11 cellular contexts compared by ENCODE assay signal in genomic region chr20:38084425-38084951, GRCh38. TPM values are rescaled to one million over a fixed set of nuclear protein-coding genes. Genes with fewer than 3 reads are reported as not detected.
DNase-seq lines count a peak whose midpoint lies in the region; ATAC-seq and TF ChIP-seq lines count a peak whose summit lies in the region.
"Had no signal": no experiment of that assay in that cellular context is flagged by ENCODE, and none has a peak within 500 bp of the region (broad histone marks: within the 10 kb centered on the region; RNA-seq: fewer than 3 reads in every experiment).

No MANE protein-coding gene starts in this region.

- ATAC-seq in memory B cell (ENCODE audit: low read depth) = no peak
- ATAC-seq: activated naive CD8-positive, alpha-beta T cell treated with anti-CD3 and anti-CD28 coated beads, Interleukin-2, amount 50 U/mL, for 24 hours had no signal

- intact Hi-C loops in activated T-helper 2 cell treated with anti-CD3 and anti-CD28 coated beads, Interferon-gamma antibody, Interleukin-2, Interleukin-4, amounts not matched to agents 10 μg/mL and 5 μg/mL and 100 μg/mL, durations not matched to agents 14 hours and 24 hours and 36 hours (cut with micrococcal nuclease) = no loop called here

- H3K4me3 ChIP-seq in endodermal cell (ENCODE audit: low read length) (no peak overlapping the region), urinary bladder (ENCODE audit: low read depth, low read length) (no peak overlapping the region)
- H3K4me3 ChIP-seq: skin epidermis had no signal

- no peaks in the 10 kb centered on the region for H3K27me3 ChIP-seq in endodermal cell (ENCODE audit: control insufficient read depth, insufficient read depth, low read length, poor library complexity, severe bottlenecking)

- H3K36me3 ChIP-seq in endodermal cell (ENCODE audit: control insufficient read depth, insufficient read depth, low read length) (peaks cover 57% of the 10 kb centered on the region), urinary bladder (ENCODE audit: insufficient read depth) (no peaks in the 10 kb centered on the region)

- 94 to 96% methylated on average over 4 to 5 of the region's 5 CpGs for WGBS in endodermal cell (ENCODE audit: insufficient coverage in 1 of 2, insufficient read length in 1 of 2), 2 experiments
- WGBS in urinary bladder = 18% methylated on average over 5 of the region's 5 CpGs

- no peaks in the 10 kb centered on the region for H3K4me1 Mint-ChIP-seq in endodermal cell
- peaks cover 28% of the 10 kb centered on the region for H3K4me1 Mint-ChIP-seq in memory B cell
- H3K4me1 Mint-ChIP-seq in activated T-helper 2 cell treated with anti-CD3 and anti-CD28 coated beads, Interferon-gamma antibody, Interleukin-2, Interleukin-4, amounts not matched to agents 10 μg/mL and 5 μg/mL and 100 μg/mL, durations not matched to agents 14 hours and 24 hours and 36 hours (ENCODE audit: low read depth) = no peaks in the 10 kb centered on the region

- no peaks in the 10 kb centered on the region for H3K27me3 Mint-ChIP-seq in endodermal cell (ENCODE audit: insufficient read depth)
- no peaks in the 10 kb centered on the region for H3K27me3 Mint-ChIP-seq in memory B cell
- no peaks in the 10 kb centered on the region for H3K27me3 Mint-ChIP-seq in activated T-helper 2 cell treated with anti-CD3 and anti-CD28 coated beads, Interferon-gamma antibody, Interleukin-2, Interleukin-4, amounts not matched to agents 10 μg/mL and 5 μg/mL and 100 μg/mL, durations not matched to agents 14 hours and 24 hours and 36 hours (ENCODE audit: low read depth)
- H3K27me3 Mint-ChIP-seq: activated naive CD8-positive, alpha-beta T cell treated with anti-CD3 and anti-CD28 coated beads, Interleukin-2, amount 50 U/mL, for 24 hours; stimulated activated naive CD8-positive, alpha-beta T cell treated with anti-CD3 and anti-CD28 coated beads, Interleukin-15, Interleukin-2, amounts not matched to agents 100 ng/mL and 50 ng/mL, for 24 hours had no signal

- TF ChIP-seq CTCF in endodermal cell (conservative IDR thresholded peaks at IDR 0.05) = no peak

- no peak overlapping the region for H3K9ac ChIP-seq in endodermal cell (ENCODE audit: extremely low read depth, low read length, poor library complexity, severe bottlenecking)

- H3K4me3 Mint-ChIP-seq in endodermal cell (no peak overlapping the region), memory B cell (no peak overlapping the region)
- no peak overlapping the region for H3K4me3 Mint-ChIP-seq in activated T-helper 2 cell treated with anti-CD3 and anti-CD28 coated beads, Interferon-gamma antibody, Interleukin-2, Interleukin-4, amounts not matched to agents 10 μg/mL and 5 μg/mL and 100 μg/mL, durations not matched to agents 14 hours and 24 hours and 36 hours (ENCODE audit: low read depth)
- H3K4me3 Mint-ChIP-seq: activated naive CD8-positive, alpha-beta T cell treated with anti-CD3 and anti-CD28 coated beads, Interleukin-2, amount 50 U/mL, for 24 hours; stimulated activated naive CD8-positive, alpha-beta T cell treated with anti-CD3 and anti-CD28 coated beads, Interleukin-15, Interleukin-2, amounts not matched to agents 100 ng/mL and 50 ng/mL, for 24 hours had no signal

- H3K4me1 ChIP-seq in endodermal cell (ENCODE audit: control insufficient read depth, insufficient read depth, low read length) = no peaks in the 10 kb centered on the region
- H3K4me1 ChIP-seq in urinary bladder (ENCODE audit: insufficient read depth) = peaks cover 2% of the 10 kb centered on the region

- H3K27ac Mint-ChIP-seq in endodermal cell (peak overlapping the region; percentile 56), memory B cell (peak overlapping the region; percentile 52)
- H3K27ac Mint-ChIP-seq in activated T-helper 2 cell treated with anti-CD3 and anti-CD28 coated beads, Interferon-gamma antibody, Interleukin-2, Interleukin-4, amounts not matched to agents 10 μg/mL and 5 μg/mL and 100 μg/mL, durations not matched to agents 14 hours and 24 hours and 36 hours = no peak overlapping the region
- H3K27ac Mint-ChIP-seq: activated naive CD8-positive, alpha-beta T cell treated with anti-CD3 and anti-CD28 coated beads, Interleukin-2, amount 50 U/mL, for 24 hours; stimulated activated naive CD8-positive, alpha-beta T cell treated with anti-CD3 and anti-CD28 coated beads, Interleukin-15, Interleukin-2, amounts not matched to agents 100 ng/mL and 50 ng/mL, for 24 hours had no signal

- H3K36me3 Mint-ChIP-seq in endodermal cell (ENCODE audit: low read depth) (peaks cover 72% of the 10 kb centered on the region), memory B cell (peaks cover 33% of the 10 kb centered on the region)
- peaks cover 62% of the 10 kb centered on the region for H3K36me3 Mint-ChIP-seq in activated T-helper 2 cell treated with anti-CD3 and anti-CD28 coated beads, Interferon-gamma antibody, Interleukin-2, Interleukin-4, amounts not matched to agents 10 μg/mL and 5 μg/mL and 100 μg/mL, durations not matched to agents 14 hours and 24 hours and 36 hours (ENCODE audit: low read depth)

- DNase-seq in NCI-H2227 (lab: John Stamatoyannopoulos, UW; ENCODE audit: unreplicated experiment) = peak; percentile 27
- DNase-seq in endodermal cell = no peak
- DNase-seq in memory B cell (ENCODE audit: low spot score in 2 of 2) = no peak
- DNase-seq in NCI-H2107 (lab: John Stamatoyannopoulos, UW) = no peak
- no peak for DNase-seq in activated T-helper 2 cell treated with anti-CD3 and anti-CD28 coated beads, Interferon-gamma antibody, Interleukin-2, Interleukin-4, amounts not matched to agents 10 μg/mL and 5 μg/mL and 100 μg/mL, durations not matched to agents 14 hours and 24 hours and 36 hours (ENCODE audit: low spot score)
- DNase-seq in GF-D8 (lab: John Stamatoyannopoulos, UW) = no peak
- DNase-seq: activated CD4-positive, alpha-beta T cell treated with anti-CD3 and anti-CD28 coated beads for 48 hours; activated naive CD8-positive, alpha-beta T cell treated with anti-CD3 and anti-CD28 coated beads, Interleukin-2, amount 50 U/mL, for 24 hours had no signal

- H3K27ac ChIP-seq in endodermal cell (ENCODE audit: low read depth, low read length) (no peak overlapping the region), urinary bladder (ENCODE audit: low read depth) (peak overlapping the region; percentile 18)
- H3K27ac ChIP-seq: skin epidermis had no signal

- H3K9me3 Mint-ChIP-seq in endodermal cell (peaks cover under 1% of the 10 kb centered on the region), memory B cell (peaks cover under 1% of the 10 kb centered on the region)
- H3K9me3 Mint-ChIP-seq in activated T-helper 2 cell treated with anti-CD3 and anti-CD28 coated beads, Interferon-gamma antibody, Interleukin-2, Interleukin-4, amounts not matched to agents 10 μg/mL and 5 μg/mL and 100 μg/mL, durations not matched to agents 14 hours and 24 hours and 36 hours = peaks cover 6% of the 10 kb centered on the region
- H3K9me3 Mint-ChIP-seq: activated naive CD8-positive, alpha-beta T cell treated with anti-CD3 and anti-CD28 coated beads, Interleukin-2, amount 50 U/mL, for 24 hours; stimulated activated naive CD8-positive, alpha-beta T cell treated with anti-CD3 and anti-CD28 coated beads, Interleukin-15, Interleukin-2, amounts not matched to agents 100 ng/mL and 50 ng/mL, for 24 hours had no signal

- H3K9me3 ChIP-seq in endodermal cell (ENCODE audit: control insufficient read depth, low read length) = peaks cover 4% of the 10 kb centered on the region

RNA-seq across cellular contexts. Expression of gene RPRD1B, which starts 50.9 kb away (rescaled TPM):
- total RNA-seq in endodermal cell (10 to 100 TPM; 22.1 to 29.6 TPM), urinary bladder (85.2 TPM)
- 31.6 TPM for polyA plus RNA-seq in endodermal cell (2013, experiment 1 of 2)
- 27.7 TPM for polyA plus RNA-seq in endodermal cell (2013, experiment 2 of 2)
- 45.0 TPM for polyA plus RNA-seq in urinary bladder
- 39.4 and 42.6 TPM in 2 replicates for total RNA-seq in activated T-helper 2 cell treated with anti-CD3 and anti-CD28 coated beads, Interferon-gamma antibody, Interleukin-2, Interleukin-4, amounts not matched to agents 10 μg/mL and 5 μg/mL and 100 μg/mL, durations not matched to agents 14 hours and 24 hours and 36 hours

RNA-seq across cellular contexts. Expression of gene TTI1, which starts 51.2 kb away (rescaled TPM):
- total RNA-seq in endodermal cell (10 to 100 TPM; 37.5 to 56.2 TPM), urinary bladder (35.7 TPM)
- 46.2 TPM for polyA plus RNA-seq in endodermal cell (2013, experiment 1 of 2)
- polyA plus RNA-seq in endodermal cell (2013, experiment 2 of 2) = 37.1 TPM
- 13.3 TPM for polyA plus RNA-seq in urinary bladder
- total RNA-seq in activated T-helper 2 cell treated with anti-CD3 and anti-CD28 coated beads, Interferon-gamma antibody, Interleukin-2, Interleukin-4, amounts not matched to agents 10 μg/mL and 5 μg/mL and 100 μg/mL, durations not matched to agents 14 hours and 24 hours and 36 hours = 35.7 and 36.7 TPM in 2 replicates
